ENCODE assay signal across 23 cellular contexts in genomic region chr9:87387351-87388055, GRCh38.
DNase-seq lines count a peak whose midpoint lies in the region; ATAC-seq, FAIRE-seq and TF ChIP-seq lines count a peak whose summit lies in the region.
"Had no signal": no experiment of that assay in that cellular context is flagged by ENCODE, and none has a peak within 500 bp of the region (broad histone marks: within the 10 kb centered on the region; RNA-seq: fewer than 3 reads in every experiment).

No MANE protein-coding gene starts in this region.

- TF ChIP-seq POLR2A in A549 (IDR thresholded peaks at IDR 0.05; ENCODE audit: low read length) (no peak), K562 (conservative IDR thresholded peaks at IDR 0.05) (no peak)

- CTCF ChIA-PET in A549 (lab: Yijun Ruan, JAX) (interaction anchor here (0.7 to 2.0 kb wide), 4 partner anchors 13 to 275 kb away, joined by 3 to 6 read pairs (median 4); partner anchors contain the start of gene DAPK1), K562 (lab: Yijun Ruan, JAX; ENCODE audit: low intra/inter-chr PET ratio) (no interaction called here)

- no peak for DNase-seq in A549 (ENCODE audit: low read depth in 1 of 2, low spot score in 1 of 2)
- DNase-seq in NCI-H226, result peak; percentile 86
- peak in 3 of 4 experiments; percentile 29 to 36 (median 33) for DNase-seq in K562 (ENCODE audit: extremely low read depth in 1 of 4, low spot score in 3 of 4)
- DNase-seq in kidney epithelial cell (ENCODE audit: low read depth), result peak; percentile 72
- DNase-seq in HK-2 (ENCODE audit: unreplicated experiment), result no peak
- DNase-seq in colonic mucosa, result no peak
- DNase-seq: activated B cell treated with CpG ODN at 0.5 μM for 24 hours; activated CD8-positive, alpha-beta T cell treated with anti-CD3 and anti-CD28 coated beads for 36 hours; activated naive CD4-positive, alpha-beta T cell treated with anti-CD3 and anti-CD28 coated beads, Interleukin-2, amount 10 ng/mL, durations not matched to agents 7 days and 5 days; activated T-cell treated with anti-CD3 and anti-CD28 coated beads, Interleukin-2, amount 50 U/mL, for 48 hours; aorta; C1 segment of cervical spinal cord; NCI-H187; NCI-H748 treated with DMSO at 0.1 percent for 48 hours; SJCRH30; stimulated activated CD4-positive, alpha-beta T cell treated with anti-CD3 and anti-CD28 coated beads, Interleukin-4, amount 100 ng/mL, for 24 hours had no signal

- no peaks in the 10 kb centered on the region for H4K20me1 ChIP-seq in K562 (replicated peaks; ENCODE audit: control insufficient read depth, insufficient read depth, low read length)

- H3K4me1 ChIP-seq in A549 (peaks cover 48% of the 10 kb centered on the region), K562 (replicated peaks in 1 of 2; ENCODE audit: control insufficient read depth in 2 of 2, insufficient read depth in 2 of 2, low read length in 2 of 2) (peaks cover 0 to 2% of the 10 kb centered on the region in 2 experiments; a peak in 2 of 5 replicates), colonic mucosa (no peaks in the 10 kb centered on the region)

- no peak overlapping the region for H3K4me3 ChIP-seq in A549
- no peak overlapping the region for H3K4me3 ChIP-seq in K562
- H3K4me3 ChIP-seq in kidney epithelial cell (ENCODE audit: low read depth, low read length), result no peak overlapping the region
- H3K4me3 ChIP-seq in colonic mucosa, result no peak overlapping the region
- H3K4me3 ChIP-seq: lung, SJCRH30 had no signal

- H3K4me2 ChIP-seq in A549 (peak overlapping the region; percentile 61), K562 (ENCODE audit: insufficient read depth, low read length) (no peak overlapping the region; the same call in 1 of the 2 replicates)

- H3K79me2 ChIP-seq in K562 (ENCODE audit: control insufficient read depth, insufficient read depth, low read length), result no peaks in the 10 kb centered on the region

- no peaks in the 10 kb centered on the region for H3K27me3 ChIP-seq in K562 (ENCODE audit: control insufficient read depth in 2 of 2, insufficient read depth in 2 of 2, low read length in 2 of 2)
- no peaks in the 10 kb centered on the region for H3K27me3 ChIP-seq in kidney epithelial cell (ENCODE audit: control insufficient read depth, insufficient read depth, low read length)
- no peaks in the 10 kb centered on the region for H3K27me3 ChIP-seq in colonic mucosa
- H3K27me3 ChIP-seq: neutrophil, SJCRH30 had no signal

- WGBS in A549 (ENCODE audit: missing lambda C conversion rate), result 73% methylated on average over 4 of the region's 5 CpGs
- WGBS in K562 (ENCODE audit: insufficient coverage, low coverage, missing lambda C conversion rate), result 8% methylated on average over 3 of the region's 5 CpGs

- TF ChIP-seq RAD21 in A549 (conservative IDR thresholded peaks at IDR 0.05 in 1 of 2, IDR thresholded peaks at IDR 0.05 in 1 of 2) (no peak), K562 (CRISPR knock-in tag; conservative IDR thresholded peaks at IDR 0.05 in 1 of 2, IDR thresholded peaks at IDR 0.05 in 1 of 2) (no peak)

- H3K9me1 ChIP-seq in K562 (ENCODE audit: control insufficient read depth, insufficient read depth, low read length), result no peaks in the 10 kb centered on the region

- POLR2A ChIA-PET in A549 (lab: Yijun Ruan, JAX), result interaction anchor here (1.4 kb wide), 1 partner anchor 15 kb away, joined by 4 read pairs; no protein-coding TSS in a partner anchor
- POLR2A ChIA-PET in K562 (lab: Yijun Ruan, JAX), result interaction anchor here (0.7 to 1.3 kb wide), 3 partner anchors 10 to 450 kb away, joined by 3 to 4 read pairs (median 4); no protein-coding TSS in a partner anchor

- no peak for FAIRE-seq in A549 (lab: Jason Lieb, UNC)
- no peak for FAIRE-seq in K562 (lab: Jason Lieb, UNC)
- FAIRE-seq: colon, G401.6, islet of Langerhans had no signal

- H3K9ac ChIP-seq in K562 (ENCODE audit: insufficient read depth in 1 of 2, low read depth in 2 of 2, low read length in 2 of 2) (no peak overlapping the region), colonic mucosa (ENCODE audit: low read depth in 2 of 2, low read length in 2 of 2) (no peak overlapping the region)

- in situ Hi-C loops in K562 (cut with MboI), result no loop called here

- ATAC-seq in A549, result peak in 1 of 2 experiments; percentile 35; a peak in 3 of 6 replicates
- ATAC-seq in K562, result no peak; the same call in 2 of the 3 replicates
- no peak for ATAC-seq in HG03025 (IDR thresholded peaks at IDR 0.05; ENCODE audit: low FRiP score, unreplicated experiment)
- no peak for ATAC-seq in GM21737 (IDR thresholded peaks at IDR 0.05; ENCODE audit: unreplicated experiment)
- ATAC-seq: activated CD8-positive, alpha-beta T cell treated with anti-CD3 and anti-CD28 coated beads for 36 hours had no signal

- no peak for TF ChIP-seq EP300 in A549 (IDR thresholded peaks at IDR 0.05)
- no peak for TF ChIP-seq EP300 in K562 (IDR thresholded peaks at IDR 0.05; ENCODE audit: low read length)

- peak overlapping the region; percentile 70 to 85 for H3K27ac ChIP-seq in A549
- H3K27ac ChIP-seq in K562 (ENCODE audit: extremely low read depth, low read depth, low read length), result no peak overlapping the region
- H3K27ac ChIP-seq in colonic mucosa, result no peak overlapping the region
- H3K27ac ChIP-seq: neutrophil, SJCRH30 had no signal

- H2AFZ ChIP-seq in K562 (ENCODE audit: low read depth, low read length), result no peak overlapping the region

- BruUV-seq in K562 (replicated peaks; lab: Mats Ljungman, UMichigan), result no TSS peak

- intact Hi-C loops in K562 (cut with micrococcal nuclease) (no loop called here), colonic mucosa (cut with DNase I) (no loop called here)

- no peaks in the 10 kb centered on the region for H3K36me3 ChIP-seq in K562 (ENCODE audit: control insufficient read depth, insufficient read depth, low read length)
- no peaks in the 10 kb centered on the region for H3K36me3 ChIP-seq in kidney epithelial cell (ENCODE audit: control insufficient read depth, insufficient read depth, low read length)
- H3K36me3 ChIP-seq in colonic mucosa, result no peaks in the 10 kb centered on the region
- H3K36me3 ChIP-seq: neutrophil, SJCRH30 had no signal

- TF ChIP-seq CTCF in A549 (IDR thresholded peaks at IDR 0.05) (no peak), K562 (IDR thresholded peaks at IDR 0.05 in 2 of 3, conservative IDR thresholded peaks at IDR 0.05 in 1 of 3; ENCODE audit: insufficient read depth in 2 of 3, low read depth in 1 of 3, low read length in 3 of 3) (no peak), kidney epithelial cell (IDR thresholded peaks at IDR 0.05; ENCODE audit: insufficient read depth, low read length, poor library complexity, severe bottlenecking) (no peak), colonic mucosa (IDR thresholded peaks at IDR 0.05) (no peak)

- H3K9me3 ChIP-seq in A549 (no peaks in the 10 kb centered on the region), K562 (replicated peaks; ENCODE audit: control insufficient read depth, insufficient read depth, low read depth, low read length) (no peaks in the 10 kb centered on the region), colonic mucosa (no peaks in the 10 kb centered on the region)
- H3K9me3 ChIP-seq: neutrophil, SJCRH30 had no signal

TF ChIP-seq in A549, 52 proteins besides CTCF, POLR2A, EP300 and RAD21 (continues in another document):
- no peak for TF ChIP-seq SREBF2 (IDR thresholded peaks at IDR 0.05)
- TF ChIP-seq POLR2AphosphoS2 (conservative IDR thresholded peaks at IDR 0.05; ENCODE audit: low read length), result no peak
- TF ChIP-seq CEBPB (IDR thresholded peaks at IDR 0.05), result no peak
- no peak for TF ChIP-seq HOXB13 (CRISPR knock-in tag; IDR thresholded peaks at IDR 0.05; ENCODE audit: low read depth)
- TF ChIP-seq BCL3 (IDR thresholded peaks at IDR 0.05), result no peak

TF ChIP-seq in K562, 482 proteins besides CTCF, POLR2A, EP300 and RAD21:
- TF ChIP-seq CBFA2T3 (IDR thresholded peaks at IDR 0.05) (peak; percentile 63), SMAD1 (IDR thresholded peaks at IDR 0.05; ENCODE audit: low read depth, low read length, partially characterized antibody) (no peak), TCF3 (CRISPR knock-in tag; IDR thresholded peaks at IDR 0.05) (peak; percentile 37; the same call in 1 of the 2 replicates), ZNF384 (IDR thresholded peaks at IDR 0.05; ENCODE audit: low read depth, low read length) (peak; percentile 67), ARID1B (IDR thresholded peaks at IDR 0.05) (0 out of 2 replicates have a peak, but pooled peaks have one; percentile 33), CBFA2T2 (conservative IDR thresholded peaks at IDR 0.05) (peak; percentile 57)
TF ChIP-seq in K562: peak in this region for 5.

Comparison
In these comparisons a context has a peak if more than half of its experiments do, and no peak if none do; other contexts are left out.
1. DNase-seq: peak in NCI-H226 (single experiment), K562 (3 of 4) and kidney epithelial cell (single experiment); none in A549 (0 of 2), HK-2 (single experiment) and colonic mucosa (single experiment).
2. H3K27ac ChIP-seq: peak in A549 (2 of 2); none in K562 (single experiment) and colonic mucosa (single experiment).
3. Of the 35 proteins assayed by ChIP-seq in both K562 and A549: peak only in K562: none; only in A549: JUNB and MAX; in both: none; in neither: 33.